13 cellular contexts compared by ENCODE assay signal in genomic region chr12:12017135-12017581, GRCh38. TPM values are rescaled to one million over a fixed set of nuclear protein-coding genes. Genes with fewer than 3 reads are reported as not detected.
DNase-seq lines count a peak whose midpoint lies in the region; ATAC-seq lines count a peak whose summit lies in the region.
"Had no signal": no experiment of that assay in that cellular context is flagged by ENCODE, and none has a peak within 500 bp of the region (broad histone marks: within the 10 kb centered on the region; RNA-seq: fewer than 3 reads in every experiment).

No MANE protein-coding gene starts in this region.

- H3K4me3 Mint-ChIP-seq in CD4-positive, alpha-beta memory T cell, result peak overlapping the region in 4 of 8 donors; percentile 31 to 71 (median 42)
- no peak overlapping the region for H3K4me3 Mint-ChIP-seq in activated CD8-positive, alpha-beta memory T cell treated with anti-CD3 and anti-CD28 coated beads, Interleukin-2, amount 10 ng/mL, durations not matched to agents 7 days and 5 days
- no peak overlapping the region for H3K4me3 Mint-ChIP-seq in immature natural killer cell

- H3K27ac Mint-ChIP-seq in CD4-positive, alpha-beta memory T cell, result peak overlapping the region in 6 of 7 donors; percentile 13 to 92 (median 72)
- H3K27ac Mint-ChIP-seq in activated CD8-positive, alpha-beta memory T cell treated with anti-CD3 and anti-CD28 coated beads, Interleukin-2, amount 10 ng/mL, durations not matched to agents 7 days and 5 days, result peak overlapping the region; percentile 50
- peak overlapping the region in 1 of 6 donors; percentile 1 for H3K27ac Mint-ChIP-seq in immature natural killer cell

- no peaks in the 10 kb centered on the region for H3K36me3 ChIP-seq in CD4-positive, alpha-beta memory T cell (ENCODE audit: insufficient read depth, low read length)
- H3K36me3 ChIP-seq: stomach had no signal

- no peaks in the 10 kb centered on the region for H3K27me3 ChIP-seq in CD4-positive, alpha-beta memory T cell (ENCODE audit: insufficient read depth, low read length)
- no peaks in the 10 kb centered on the region for H3K27me3 ChIP-seq in right cardiac atrium (ENCODE audit: control insufficient read depth, insufficient read depth)
- H3K27me3 ChIP-seq: stomach had no signal

- H3K4me3 ChIP-seq in CD4-positive, alpha-beta memory T cell (ENCODE audit: low read length in 2 of 2), result no peak overlapping the region
- H3K4me3 ChIP-seq in right cardiac atrium (ENCODE audit: low read length), result no peak overlapping the region
- H3K4me3 ChIP-seq: stomach had no signal

- peaks cover 28 to 56% (median 50%) of the 10 kb centered on the region in 4 donors for H3K4me1 Mint-ChIP-seq in CD4-positive, alpha-beta memory T cell
- H3K4me1 Mint-ChIP-seq in activated CD8-positive, alpha-beta memory T cell treated with anti-CD3 and anti-CD28 coated beads, Interleukin-2, amount 10 ng/mL, durations not matched to agents 7 days and 5 days, result peaks cover 35% of the 10 kb centered on the region
- peaks cover 9 to 10% of the 10 kb centered on the region in 2 donors for H3K4me1 Mint-ChIP-seq in immature natural killer cell

- peaks cover 0 to 2% (median 0%) of the 10 kb centered on the region in 8 donors for H3K9me3 Mint-ChIP-seq in CD4-positive, alpha-beta memory T cell
- no peaks in the 10 kb centered on the region for H3K9me3 Mint-ChIP-seq in activated CD8-positive, alpha-beta memory T cell treated with anti-CD3 and anti-CD28 coated beads, Interleukin-2, amount 10 ng/mL, durations not matched to agents 7 days and 5 days (ENCODE audit: low read depth)
- peaks cover 0 to 1% (median 0%) of the 10 kb centered on the region in 6 donors for H3K9me3 Mint-ChIP-seq in immature natural killer cell

- H3K27me3 Mint-ChIP-seq in CD4-positive, alpha-beta memory T cell, result no peaks in the 10 kb centered on the region
- peaks cover 6% of the 10 kb centered on the region for H3K27me3 Mint-ChIP-seq in activated CD8-positive, alpha-beta memory T cell treated with anti-CD3 and anti-CD28 coated beads, Interleukin-2, amount 10 ng/mL, durations not matched to agents 7 days and 5 days
- peaks cover 10 to 30% (median 18%) of the 10 kb centered on the region in 3 donors for H3K27me3 Mint-ChIP-seq in immature natural killer cell (ENCODE audit: low read depth in 3 of 3)

- intact Hi-C loops in CD4-positive, alpha-beta memory T cell (cut with micrococcal nuclease), result no loop called here
- intact Hi-C loops in right cardiac atrium (cut with DNase I), result loop anchor here in 1 of 4 donors (5.0 to 10.0 kb wide), 2 partner anchors 122 to 435 kb away; no protein-coding TSS in a partner anchor

- H3K9me3 ChIP-seq in CD4-positive, alpha-beta memory T cell (ENCODE audit: control insufficient read depth in 1 of 2, low read length in 2 of 2), result no peaks in the 10 kb centered on the region
- no peaks in the 10 kb centered on the region for H3K9me3 ChIP-seq in right cardiac atrium (ENCODE audit: control insufficient read depth, low read length)
- H3K9me3 ChIP-seq: stomach had no signal

- no peaks in the 10 kb centered on the region for H3K36me3 Mint-ChIP-seq in CD4-positive, alpha-beta memory T cell
- H3K36me3 Mint-ChIP-seq in activated CD8-positive, alpha-beta memory T cell treated with anti-CD3 and anti-CD28 coated beads, Interleukin-2, amount 10 ng/mL, durations not matched to agents 7 days and 5 days, result peaks cover 5% of the 10 kb centered on the region
- no peaks in the 10 kb centered on the region for H3K36me3 Mint-ChIP-seq in immature natural killer cell

- WGBS in right cardiac atrium, result 67% methylated on average over 3 of the region's 3 CpGs

- peak; percentile 46 for ATAC-seq in activated CD8-positive, alpha-beta memory T cell treated with anti-CD3 and anti-CD28 coated beads, Interleukin-2, amount 10 ng/mL, durations not matched to agents 7 days and 5 days
- ATAC-seq in right cardiac atrium (peak; percentile 35 to 47), GM18502 (IDR thresholded peaks at IDR 0.05; ENCODE audit: poor library complexity, unreplicated experiment) (no peak)

- H3K4me1 ChIP-seq in CD4-positive, alpha-beta memory T cell (ENCODE audit: insufficient read depth, low read length), result peaks cover 32% of the 10 kb centered on the region
- peaks cover 6% of the 10 kb centered on the region for H3K4me1 ChIP-seq in right cardiac atrium (ENCODE audit: control insufficient read depth, insufficient read depth, low read length)
- H3K4me1 ChIP-seq: stomach had no signal

- CTCF ChIA-PET in CD4-positive, alpha-beta memory T cell (lab: Charles Lee; ENCODE audit: partially characterized antibody), result no interaction called here
- CTCF ChIA-PET in activated CD8-positive, alpha-beta memory T cell treated with anti-CD3 and anti-CD28 coated beads, Interleukin-2, amount 10 ng/mL, durations not matched to agents 7 days and 5 days (lab: Charles Lee), result no interaction called here

- no peak for DNase-seq in CD4-positive, alpha-beta memory T cell
- DNase-seq in EH (ENCODE audit: low read depth) (peak; percentile 34), right cardiac atrium (no peak), NCI-H1048 (lab: John Stamatoyannopoulos, UW) (no peak), immature natural killer cell (no peak)
- no peak for DNase-seq in activated CD8-positive, alpha-beta memory T cell treated with anti-CD3 and anti-CD28 coated beads, Interleukin-2, amount 10 ng/mL, durations not matched to agents 7 days and 5 days
- DNase-seq: aorta; effector CD4-positive, alpha-beta T cell; NCI-H345; stomach had no signal

- POLR2A ChIA-PET in CD4-positive, alpha-beta memory T cell (lab: Charles Lee; ENCODE audit: partially characterized antibody), result interaction anchor here (0.6 kb wide), 1 partner anchor 35 kb away, joined by 3 read pairs; no protein-coding TSS in a partner anchor

- H3K27ac ChIP-seq in CD4-positive, alpha-beta memory T cell (ENCODE audit: low read depth, low read length), result no peak overlapping the region
- no peak overlapping the region for H3K27ac ChIP-seq in right cardiac atrium (ENCODE audit: low read length)
- H3K27ac ChIP-seq: KMS-11, stomach had no signal

RNA-seq across cellular contexts. Expression of gene BCL2L14, which starts 53.6 kb away (rescaled TPM):
- 1 to 10 TPM; 1.9 TPM for total RNA-seq in CD4-positive, alpha-beta memory T cell
- 1 to 10 TPM in 1 of 2 donors, under 1 TPM in 1; 0.41 to 1.1 TPM for polyA plus RNA-seq in CD4-positive, alpha-beta memory T cell
- 10 to 100 TPM in 1 of 2 experiments, 1 to 10 TPM in 1; 3.3 to 12.2 TPM for total RNA-seq in activated CD8-positive, alpha-beta memory T cell treated with anti-CD3 and anti-CD28 coated beads, Interleukin-2, amount 10 ng/mL, durations not matched to agents 7 days and 5 days
- not detected for total RNA-seq in right cardiac atrium
- not detected for polyA plus RNA-seq in right cardiac atrium
- not detected for polyA plus RNA-seq in immature natural killer cell
- total RNA-seq: aorta had no signal
- polyA plus RNA-seq: neural cell had no signal
